In genomic region chr9:18981471-18982245, GRCh38 we compare ENCODE assay signal across 26 cellular contexts. TPM values are rescaled to one million over a fixed set of nuclear protein-coding genes. Genes with fewer than 3 reads are reported as not detected.
"Had no signal": no experiment of that assay in that cellular context is flagged by ENCODE, and none has a peak within 500 bp of the region (broad histone marks: within the 10 kb centered on the region; RNA-seq: fewer than 3 reads in every experiment).

No MANE protein-coding gene starts in this region.

- DNase-seq: activated B cell treated with CpG ODN at 0.5 μM for 24 hours; activated CD4-positive, alpha-beta T cell treated with anti-CD3 and anti-CD28 coated beads for 1 hour; activated CD4-positive, alpha-beta T cell treated with anti-CD3 and anti-CD28 coated beads, Interleukin-2, amount 10 ng/mL, durations not matched to agents 24 days and 14 days; activated CD4-positive, alpha-beta T cell treated with anti-CD3 and anti-CD28 coated beads, Interleukin-2, amount 50 U/mL, for 48 hours; activated CD8-positive, alpha-beta memory T cell treated with anti-CD3 and anti-CD28 coated beads, Interleukin-2, amount 10 ng/mL, durations not matched to agents 7 days and 5 days; activated effector memory CD4-positive, alpha-beta T cell treated with Interleukin-2 at 50 U/mL for 16 hours; activated naive CD4-positive, alpha-beta T cell; activated naive CD8-positive, alpha-beta T cell treated with anti-CD3 and anti-CD28 coated beads, Interleukin-2, amount 50 U/mL, for 24 hours; activated T-cell treated with anti-CD3 and anti-CD28 coated beads, Interleukin-2, amount 50 U/mL, for 24 hours; central memory CD4-positive, alpha-beta T cell; MV-4-11; NCI-H1092 treated with DMSO at 0.1 percent for 48 hours; NCI-H1436; NCI-H1694 treated with DMSO at 0.1 percent for 48 hours; NCI-H2029 treated with DMSO at 0.1 percent for 48 hours; NCI-H510A; NCI-H526 treated with DMSO at 0.1 percent for 48 hours; NCI-H82; SW 1271 had no signal

- H3K4me2 ChIP-seq: KMS-11 had no signal

- H3K4me1 Mint-ChIP-seq: activated B cell treated with CpG ODN at 0.5 μM for 24 hours; activated naive CD8-positive, alpha-beta T cell treated with anti-CD3 and anti-CD28 coated beads, Interleukin-2, amount 50 U/mL, for 24 hours had no signal

- H3K36me3 Mint-ChIP-seq: activated CD8-positive, alpha-beta memory T cell treated with anti-CD3 and anti-CD28 coated beads, Interleukin-2, amount 10 ng/mL, durations not matched to agents 7 days and 5 days; activated naive CD4-positive, alpha-beta T cell treated with anti-CD3 and anti-CD28 coated beads, Interleukin-2, amount 50 U/mL, for 72 hours had no signal

- H3K9ac ChIP-seq: KMS-11 had no signal

- H3K27ac ChIP-seq: KMS-11, SJSA1 had no signal

- ATAC-seq: activated CD8-positive, alpha-beta memory T cell treated with anti-CD3 and anti-CD28 coated beads, Interleukin-2, amount 10 ng/mL, durations not matched to agents 7 days and 5 days; activated naive CD4-positive, alpha-beta T cell treated with anti-CD3 and anti-CD28 coated beads, Interleukin-2, amount 50 U/mL, for 72 hours; activated naive CD8-positive, alpha-beta T cell treated with anti-CD3 and anti-CD28 coated beads, Interleukin-2, amount 50 U/mL, for 24 hours; Right ventricle myocardium inferior; SK-N-SH treated with all-trans-retinoic acid at 6 μM for 48 hours had no signal

- H3K9me3 Mint-ChIP-seq: activated CD4-positive, alpha-beta T cell treated with anti-CD3 and anti-CD28 coated beads, Interleukin-2, amount 10 ng/mL, durations not matched to agents 24 days and 14 days; activated naive CD8-positive, alpha-beta T cell treated with anti-CD3 and anti-CD28 coated beads, Interleukin-2, amount 50 U/mL, for 24 hours; activated T-cell treated with anti-CD3 and anti-CD28 coated beads, Interleukin-2, amount 50 U/mL, for 24 hours; activated T-helper 1 cell treated with anti-CD3 and anti-CD28 coated beads, Interleukin-12 subunit alpha, Interleukin-12 subunit beta, Interleukin-2, Interleukin-4 antibody, amounts not matched to agents 30 ng/mL and 10 ng/mL and 1 ng/mL, durations not matched to agents 14 hours and 24 hours and 36 hours had no signal

- H3K27me3 Mint-ChIP-seq: activated T-cell treated with anti-CD3 and anti-CD28 coated beads, Interleukin-2, amount 50 U/mL, for 24 hours had no signal

- H3K4me1 ChIP-seq: SJSA1 had no signal

- H3K36me3 ChIP-seq: SJSA1 had no signal

- H3K4me3 Mint-ChIP-seq: activated B cell treated with CpG ODN at 0.5 μM for 24 hours; activated CD4-positive, alpha-beta T cell treated with anti-CD3 and anti-CD28 coated beads, Interleukin-2, amount 10 ng/mL, durations not matched to agents 24 days and 14 days; activated CD8-positive, alpha-beta memory T cell treated with anti-CD3 and anti-CD28 coated beads, Interleukin-2, amount 10 ng/mL, durations not matched to agents 7 days and 5 days; activated naive CD8-positive, alpha-beta T cell treated with anti-CD3 and anti-CD28 coated beads, Interleukin-2, amount 50 U/mL, for 24 hours; activated T-cell treated with anti-CD3 and anti-CD28 coated beads, Interleukin-2, amount 50 U/mL, for 24 hours; activated T-helper 1 cell treated with anti-CD3 and anti-CD28 coated beads, Interleukin-12 subunit alpha, Interleukin-12 subunit beta, Interleukin-2, Interleukin-4 antibody, amounts not matched to agents 30 ng/mL and 10 ng/mL and 1 ng/mL, durations not matched to agents 14 hours and 24 hours and 36 hours had no signal

- H3K27me3 ChIP-seq: MG63, SJSA1 had no signal

- H3K9me3 ChIP-seq: SJSA1 had no signal

- H3K4me3 ChIP-seq: MG63, SJSA1 had no signal

- H3K27ac Mint-ChIP-seq: activated B cell treated with CpG ODN at 0.5 μM for 24 hours; activated CD4-positive, alpha-beta T cell treated with anti-CD3 and anti-CD28 coated beads, Interleukin-2, amount 10 ng/mL, durations not matched to agents 24 days and 14 days; activated CD8-positive, alpha-beta memory T cell treated with anti-CD3 and anti-CD28 coated beads, Interleukin-2, amount 10 ng/mL, durations not matched to agents 7 days and 5 days; activated naive CD4-positive, alpha-beta T cell treated with anti-CD3 and anti-CD28 coated beads, Interleukin-2, amount 50 U/mL, for 72 hours; activated naive CD8-positive, alpha-beta T cell treated with anti-CD3 and anti-CD28 coated beads, Interleukin-2, amount 50 U/mL, for 24 hours; activated T-cell treated with anti-CD3 and anti-CD28 coated beads, Interleukin-2, amount 50 U/mL, for 24 hours; activated T-helper 1 cell treated with anti-CD3 and anti-CD28 coated beads, Interleukin-12 subunit alpha, Interleukin-12 subunit beta, Interleukin-2, Interleukin-4 antibody, amounts not matched to agents 30 ng/mL and 10 ng/mL and 1 ng/mL, durations not matched to agents 14 hours and 24 hours and 36 hours had no signal

RNA-seq across cellular contexts. Expression of gene SAXO1, which starts 51.4 kb away (rescaled TPM):
- total RNA-seq: activated CD4-positive, alpha-beta T cell treated with anti-CD3 and anti-CD28 coated beads, Interleukin-2, amount 10 ng/mL, durations not matched to agents 24 days and 14 days; activated T-helper 1 cell treated with anti-CD3 and anti-CD28 coated beads, Interleukin-12 subunit alpha, Interleukin-12 subunit beta, Interleukin-2, Interleukin-4 antibody, amounts not matched to agents 30 ng/mL and 10 ng/mL and 1 ng/mL, durations not matched to agents 14 hours and 24 hours and 36 hours; Right ventricle myocardium inferior; SJSA1 had no signal
